Comparison of ENCODE assay signal across 13 cellular contexts in genomic region chr6:165562421-165563090, GRCh38.
"Had no signal": no experiment of that assay in that cellular context is flagged by ENCODE, and none has a peak within 500 bp of the region (broad histone marks: within the 10 kb centered on the region; RNA-seq: fewer than 3 reads in every experiment).

No MANE protein-coding gene starts in this region.

- ATAC-seq: activated CD4-positive, CD25-positive, alpha-beta regulatory T cell treated with anti-CD3 and anti-CD28 coated beads, Interleukin-2, amount 50 U/mL, for 24 hours; esophagus mucosa; left lobe of liver; stimulated activated naive CD8-positive, alpha-beta T cell treated with anti-CD3 and anti-CD28 coated beads, Interleukin-15, Interleukin-2, amounts not matched to agents 100 U/mL and 50 U/mL, for 24 hours had no signal

- H3K27me3 ChIP-seq: dorsolateral prefrontal cortex had no signal

- H3K27ac Mint-ChIP-seq: activated naive CD4-positive, alpha-beta T cell treated with anti-CD3 and anti-CD28 coated beads, Interleukin-2, amount 50 U/mL, for 24 hours; memory B cell had no signal

- H3K27me3 Mint-ChIP-seq: memory B cell had no signal

- H3K36me3 Mint-ChIP-seq: activated naive CD4-positive, alpha-beta T cell treated with anti-CD3 and anti-CD28 coated beads, Interleukin-2, amount 50 U/mL, for 24 hours; memory B cell had no signal

- H3K4me3 ChIP-seq: dorsolateral prefrontal cortex had no signal

- DNase-seq: activated T-cell treated with anti-CD3 and anti-CD28 coated beads, Interleukin-2, amount 50 U/mL, for 1 hour; amniotic stem cell; stimulated activated CD4-positive, alpha-beta T cell treated with anti-CD3 and anti-CD28 coated beads, Interleukin-2, amount 100 ng/mL, for 48 hours; stimulated activated CD8-positive, alpha-beta memory T cell treated with anti-CD3 and anti-CD28 coated beads, Interleukin-4, amount 100 ng/mL, for 48 hours; stimulated activated naive CD8-positive, alpha-beta T cell treated with anti-CD3 and anti-CD28 coated beads, Interleukin-15, Interleukin-2, amounts not matched to agents 100 U/mL and 50 U/mL, for 24 hours; T-helper 2 cell had no signal

- H3K4me3 Mint-ChIP-seq: activated naive CD4-positive, alpha-beta T cell treated with anti-CD3 and anti-CD28 coated beads, Interleukin-2, amount 50 U/mL, for 24 hours; memory B cell; neural crest cell had no signal

- H3K4me1 Mint-ChIP-seq: activated naive CD4-positive, alpha-beta T cell treated with anti-CD3 and anti-CD28 coated beads, Interleukin-2, amount 50 U/mL, for 24 hours; memory B cell; neural crest cell had no signal
